20 cellular contexts compared by ENCODE assay signal in the genomic region with DNA sequence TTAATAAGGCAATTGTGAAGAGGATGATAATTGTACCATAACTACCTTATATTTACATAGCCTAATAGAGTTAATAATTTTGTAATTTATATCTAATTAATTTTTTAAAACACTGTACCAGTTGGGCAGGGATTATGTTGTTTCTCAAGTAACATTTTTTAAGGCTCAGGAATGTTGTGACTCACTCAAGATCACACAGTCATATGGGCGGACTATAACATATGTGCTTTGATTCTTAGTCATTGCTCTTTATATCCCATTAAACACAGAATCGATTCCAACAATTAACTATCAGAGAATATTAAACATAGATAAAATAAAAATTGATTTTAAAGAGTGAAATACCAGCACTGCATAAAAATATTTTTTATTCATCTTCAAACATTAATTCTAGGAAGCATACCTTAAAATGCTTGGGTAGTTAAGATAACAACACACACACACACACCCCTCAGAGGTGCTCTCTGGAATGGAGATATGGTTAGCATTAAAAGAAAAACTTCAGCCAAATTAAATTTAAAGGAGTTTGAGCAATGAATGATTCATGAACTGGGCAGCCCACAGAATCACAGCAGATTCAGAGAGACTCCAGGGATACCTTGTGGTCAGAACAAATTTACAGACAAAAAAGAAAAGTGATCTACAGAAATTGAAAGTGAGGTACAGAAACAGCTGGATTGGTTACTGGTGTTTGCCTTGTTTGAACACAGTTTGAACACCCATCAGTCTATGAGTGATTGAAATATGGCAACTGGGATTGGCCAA.
A peak's percentile ranks its signal among the peaks of the same experiment; 100 is the strongest.
DNase-seq lines count a peak whose midpoint lies in the region; ATAC-seq and TF ChIP-seq lines count a peak whose summit lies in the region.
"Had no signal": no experiment of that assay in that cellular context is flagged by ENCODE, and none has a peak within 500 bp of the region (broad histone marks: within the 10 kb centered on the region; RNA-seq: fewer than 3 reads in every experiment).

No MANE protein-coding gene starts in this region.

- no peak overlapping the region for H3K23ac ChIP-seq in mesenchymal stem cell (ENCODE audit: low read length in 2 of 2)

- no peak for TF ChIP-seq CTCF in cardiac fibroblast (IDR thresholded peaks at IDR 0.05; ENCODE audit: low read depth, low read length)

- no peak overlapping the region for H2BK15ac ChIP-seq in mesenchymal stem cell (ENCODE audit: low read depth, poor library complexity, severe bottlenecking)

- no peak overlapping the region for H2BK120ac ChIP-seq in mesenchymal stem cell (ENCODE audit: low read depth, low read length)

- H3K9me3 ChIP-seq in mesenchymal stem cell (ENCODE audit: control insufficient read depth, low read length), result no peaks in the 10 kb centered on the region
- H3K9me3 ChIP-seq: ascending aorta, Peyer's patch had no signal

- H3K4me2 ChIP-seq in mesenchymal stem cell (ENCODE audit: low read length, poor library complexity, severe bottlenecking), result no peak overlapping the region

- no peaks in the 10 kb centered on the region for H3K79me1 ChIP-seq in mesenchymal stem cell (replicated peaks; ENCODE audit: low read length, poor library complexity, severe bottlenecking)

- WGBS in mesenchymal stem cell, result no CpG with 5 or more reads among the region's 2 CpGs

- in situ Hi-C loops in Caki2 (cut with HindIII; ENCODE audit: low pct_unique_long_range_greater_than_20kb, low sequenced_read_pairs), result no loop called here

- no peak overlapping the region for H3K18ac ChIP-seq in mesenchymal stem cell (ENCODE audit: low read depth in 1 of 2, low read length in 2 of 2)

- H3K9ac ChIP-seq in mesenchymal stem cell (ENCODE audit: low read length), result peak overlapping the region; percentile 69

- no peak overlapping the region for H3K4me3 ChIP-seq in cardiac fibroblast (replicated peaks in 1 of 2; ENCODE audit: low read depth in 2 of 2, low read length in 2 of 2)
- no peak overlapping the region for H3K4me3 ChIP-seq in mesenchymal stem cell (ENCODE audit: insufficient read depth in 1 of 2, low read depth in 1 of 2, low read length in 2 of 2)
- H3K4me3 ChIP-seq: ascending aorta, Peyer's patch had no signal

- H2BK5ac ChIP-seq in mesenchymal stem cell (ENCODE audit: low read depth, low read length, poor library complexity, severe bottlenecking), result no peak overlapping the region

- peaks cover 3% of the 10 kb centered on the region for H3K4me1 ChIP-seq in mesenchymal stem cell (ENCODE audit: control insufficient read depth, insufficient read depth, low read depth, low read length)
- H3K4me1 ChIP-seq: ascending aorta, Peyer's patch had no signal

- no peak overlapping the region for H2BK12ac ChIP-seq in mesenchymal stem cell (ENCODE audit: low read length in 2 of 2)

- H2AFZ ChIP-seq in mesenchymal stem cell (ENCODE audit: low read depth, low read length), result no peak overlapping the region

- H2AK5ac ChIP-seq in mesenchymal stem cell (ENCODE audit: low read length, severe bottlenecking), result no peak overlapping the region

- no peak for ATAC-seq in Right ventricle myocardium superior (ENCODE audit: poor library complexity)
- ATAC-seq: activated T-cell treated with anti-CD3 and anti-CD28 coated beads, Interleukin-2, amount 50 U/mL, for 4 hours; CD8-positive, alpha-beta T cell; left ventricle myocardium superior; sciatic nerve had no signal

- H3K14ac ChIP-seq in mesenchymal stem cell (ENCODE audit: low read length in 2 of 2), result no peak overlapping the region

- DNase-seq in Caki2 (ENCODE audit: low read depth) (peak; percentile 75), NCI-H226 (peak; percentile 87), cardiac fibroblast (ENCODE audit: low read depth in 2 of 2) (peak; percentile 29 to 75), mesenchymal stem cell (peak; percentile 38), Right ventricle myocardium superior (no peak), NCI-H2107 treated with DMSO at 0.1 percent for 48 hours (lab: John Stamatoyannopoulos, UW; ENCODE audit: unreplicated experiment) (no peak), mucosa of gallbladder (ENCODE audit: low spot score) (no peak)
- no peak for DNase-seq in stimulated activated CD4-positive, alpha-beta T cell treated with anti-CD3 and anti-CD28 coated beads, Interleukin-4, amount 100 ng/mL, for 24 hours
- DNase-seq: activated CD4-positive, alpha-beta T cell treated with anti-CD3 and anti-CD28 coated beads for 48 hours; activated T-cell treated with anti-CD3 and anti-CD28 coated beads, Interleukin-2, amount 50 U/mL, for 4 hours; CD8-positive, alpha-beta T cell; hypothalamus; left ventricle myocardium superior; NCI-H1092 treated with DMSO at 0.1 percent for 48 hours; NCI-H446 treated with DMSO at 0.1 percent for 48 hours; nephron progenitor cell; Peyer's patch; stimulated activated naive CD4-positive, alpha-beta T cell treated with Interleukin-2 at 50 U/mL for 16 hours had no signal

- H3K27me3 ChIP-seq in mesenchymal stem cell (ENCODE audit: control insufficient read depth in 1 of 2, insufficient read depth in 1 of 2, low read length in 2 of 2), result no peaks in the 10 kb centered on the region
- H3K27me3 ChIP-seq: ascending aorta, Peyer's patch had no signal

- H3K36me3 ChIP-seq in mesenchymal stem cell (ENCODE audit: control insufficient read depth in 1 of 2, insufficient read depth in 2 of 2, low read depth in 1 of 2, low read length in 2 of 2), result no peaks in the 10 kb centered on the region
- H3K36me3 ChIP-seq: ascending aorta, Peyer's patch had no signal

- peak overlapping the region; percentile 79 for H3K27ac ChIP-seq in mesenchymal stem cell (ENCODE audit: low read length, poor library complexity, severe bottlenecking)
- H3K27ac ChIP-seq: ascending aorta, Peyer's patch had no signal

- no peak overlapping the region for H4K8ac ChIP-seq in mesenchymal stem cell (ENCODE audit: low read length)

- intact Hi-C loops in Right ventricle myocardium superior (cut with DNase I), result no loop called here

- no peak overlapping the region for H4K91ac ChIP-seq in mesenchymal stem cell (ENCODE audit: low read length)

- H3K4ac ChIP-seq in mesenchymal stem cell (ENCODE audit: low read depth in 1 of 2, low read length in 2 of 2), result no peak overlapping the region

Comparison
In these comparisons a context has a peak if more than half of its experiments do, and no peak if none do; other contexts are left out.
1. DNase-seq: peak in Caki2 (single experiment), NCI-H226 (single experiment), cardiac fibroblast (2 of 2) and mesenchymal stem cell (single experiment); none in Right ventricle myocardium superior (single experiment), NCI-H2107 treated with DMSO at 0.1 percent for 48 hours (single experiment), mucosa of gallbladder (single experiment) and stimulated activated CD4-positive, alpha-beta T cell treated with anti-CD3 and anti-CD28 coated beads, Interleukin-4, amount 100 ng/mL, for 24 hours (single experiment).